19 cellular contexts compared by ENCODE assay signal in genomic region chr1:193458628-193459027, GRCh38.
DNase-seq lines count a peak whose midpoint lies in the region; ATAC-seq, FAIRE-seq and TF ChIP-seq lines count a peak whose summit lies in the region.
"Had no signal": no experiment of that assay in that cellular context is flagged by ENCODE, and none has a peak within 500 bp of the region (broad histone marks: within the 10 kb centered on the region; RNA-seq: fewer than 3 reads in every experiment).

No MANE protein-coding gene starts in this region.

- peak; percentile 23 for DNase-seq in activated naive CD4-positive, alpha-beta T cell treated with anti-CD3 and anti-CD28 coated beads for 36 hours
- DNase-seq in activated naive CD4-positive, alpha-beta T cell treated with anti-CD3 and anti-CD28 coated beads, Interleukin-2, amount 50 U/mL, for 16 hours, result no peak
- DNase-seq in OCI-LY7 (ENCODE audit: low spot score), result no peak
- peak; percentile 12 for DNase-seq in astrocyte (ENCODE audit: low read depth)
- DNase-seq in substantia nigra (lab: John Stamatoyannopoulos, UW), result no peak
- DNase-seq in trophoblast cell, result no peak
- DNase-seq: activated B cell treated with CpG ODN at 0.5 μM for 24 hours, activated gamma-delta T cell, body of pancreas, dermis blood vessel endothelial cell, head of caudate nucleus, Kasumi-1, NCI-H1105, NCI-H2171 had no signal

- H2BK12ac ChIP-seq in trophoblast cell (ENCODE audit: low read length), result no peak overlapping the region

- intact Hi-C loops in activated naive CD4-positive, alpha-beta T cell treated with anti-CD3 and anti-CD28 coated beads for 36 hours (cut with micrococcal nuclease), result loop anchor here (1.0 to 5.0 kb wide), 6 partner anchors 21 to 839 kb away; no protein-coding TSS in a partner anchor
- intact Hi-C loops in OCI-LY7 (cut with micrococcal nuclease; ENCODE audit: unreplicated experiment), result no loop called here

- no peak overlapping the region for H3K23ac ChIP-seq in trophoblast cell (ENCODE audit: low read length)

- peaks cover 35% of the 10 kb centered on the region for H3K4me1 Mint-ChIP-seq in activated naive CD4-positive, alpha-beta T cell treated with anti-CD3 and anti-CD28 coated beads for 36 hours (ENCODE audit: low read depth)
- H3K4me1 Mint-ChIP-seq in astrocyte (ENCODE audit: low read depth, unreplicated experiment), result peaks cover 14% of the 10 kb centered on the region
- H3K4me1 Mint-ChIP-seq in stimulated activated naive CD8-positive, alpha-beta T cell treated with anti-CD3 and anti-CD28 coated beads, Interleukin-15, Interleukin-2, amounts not matched to agents 100 ng/mL and 50 ng/mL, for 24 hours (ENCODE audit: low read depth), result peaks cover 35% of the 10 kb centered on the region

- no peak overlapping the region for H4K91ac ChIP-seq in trophoblast cell (ENCODE audit: low read depth, low read length)

- H4K12ac ChIP-seq in trophoblast cell (ENCODE audit: low read depth, low read length), result no peak overlapping the region

- H3K4me1 ChIP-seq in OCI-LY7 (ENCODE audit: insufficient read depth, low read length, poor library complexity, severe bottlenecking), result peaks cover 26% of the 10 kb centered on the region
- no peaks in the 10 kb centered on the region for H3K4me1 ChIP-seq in astrocyte (ENCODE audit: insufficient read depth, low read length)
- peaks cover 0 to 5% of the 10 kb centered on the region in 2 experiments for H3K4me1 ChIP-seq in trophoblast cell (ENCODE audit: control insufficient read depth in 1 of 2, insufficient read depth in 2 of 2, low read length in 2 of 2)
- H3K4me1 ChIP-seq: body of pancreas had no signal

- TF ChIP-seq CTCF in OCI-LY7 (conservative IDR thresholded peaks at IDR 0.05; ENCODE audit: low read length), result no peak
- TF ChIP-seq CTCF in astrocyte (IDR thresholded peaks at IDR 0.05; ENCODE audit: insufficient read depth, low read depth, low read length), result no peak

- H3K36me3 Mint-ChIP-seq in activated naive CD4-positive, alpha-beta T cell treated with anti-CD3 and anti-CD28 coated beads for 36 hours (ENCODE audit: low read depth), result no peaks in the 10 kb centered on the region
- H3K36me3 Mint-ChIP-seq in astrocyte (ENCODE audit: low read depth, unreplicated experiment), result no peaks in the 10 kb centered on the region
- H3K36me3 Mint-ChIP-seq in stimulated activated naive CD8-positive, alpha-beta T cell treated with anti-CD3 and anti-CD28 coated beads, Interleukin-15, Interleukin-2, amounts not matched to agents 100 ng/mL and 50 ng/mL, for 24 hours (ENCODE audit: low read depth), result no peaks in the 10 kb centered on the region
- H3K36me3 Mint-ChIP-seq: memory B cell had no signal

- H4K8ac ChIP-seq in trophoblast cell (ENCODE audit: low read depth, low read length), result no peak overlapping the region

- no peak overlapping the region for H3K14ac ChIP-seq in trophoblast cell (ENCODE audit: low read length)

- POLR2A ChIA-PET in OCI-LY7 (lab: Charles Lee), result interaction anchor here (0.6 to 1.8 kb wide), 6 partner anchors 16 to 287 kb away, joined by 3 to 5 read pairs (median 3); no protein-coding TSS in a partner anchor

- H3K27me3 ChIP-seq in astrocyte (ENCODE audit: insufficient read depth, low read length) (no peaks in the 10 kb centered on the region), trophoblast cell (ENCODE audit: insufficient read depth, low read length) (no peaks in the 10 kb centered on the region)
- H3K27me3 ChIP-seq: body of pancreas had no signal

- no peaks in the 10 kb centered on the region for H3K9me3 ChIP-seq in OCI-LY7 (ENCODE audit: low read length)
- no peaks in the 10 kb centered on the region for H3K9me3 ChIP-seq in astrocyte (ENCODE audit: insufficient read depth, low read depth, low read length)
- no peaks in the 10 kb centered on the region for H3K9me3 ChIP-seq in trophoblast cell (ENCODE audit: insufficient read depth, low read depth, low read length)
- H3K9me3 ChIP-seq: body of pancreas had no signal

- no peaks in the 10 kb centered on the region for H3K27me3 Mint-ChIP-seq in activated naive CD4-positive, alpha-beta T cell treated with anti-CD3 and anti-CD28 coated beads for 36 hours (ENCODE audit: low read depth)
- no peaks in the 10 kb centered on the region for H3K27me3 Mint-ChIP-seq in astrocyte (ENCODE audit: low read depth, unreplicated experiment)
- no peaks in the 10 kb centered on the region for H3K27me3 Mint-ChIP-seq in stimulated activated naive CD8-positive, alpha-beta T cell treated with anti-CD3 and anti-CD28 coated beads, Interleukin-15, Interleukin-2, amounts not matched to agents 100 ng/mL and 50 ng/mL, for 24 hours
- H3K27me3 Mint-ChIP-seq: activated B cell treated with CpG ODN at 0.5 μM for 24 hours had no signal

- no peak overlapping the region for H2AK5ac ChIP-seq in trophoblast cell (ENCODE audit: low read length)

- H3K9me3 Mint-ChIP-seq in activated naive CD4-positive, alpha-beta T cell treated with anti-CD3 and anti-CD28 coated beads for 36 hours, result no peaks in the 10 kb centered on the region
- no peaks in the 10 kb centered on the region for H3K9me3 Mint-ChIP-seq in astrocyte (ENCODE audit: unreplicated experiment)
- no peaks in the 10 kb centered on the region for H3K9me3 Mint-ChIP-seq in stimulated activated naive CD8-positive, alpha-beta T cell treated with anti-CD3 and anti-CD28 coated beads, Interleukin-15, Interleukin-2, amounts not matched to agents 100 ng/mL and 50 ng/mL, for 24 hours
- H3K9me3 Mint-ChIP-seq: activated B cell treated with CpG ODN at 0.5 μM for 24 hours had no signal

- WGBS in trophoblast cell (ENCODE audit: extremely low coverage, insufficient coverage, insufficient read length), result no CpG with 5 or more reads among the region's 5 CpGs

- FAIRE-seq in astrocyte (lab: Jason Lieb, UNC), result no peak

- no peak overlapping the region for H3K27ac Mint-ChIP-seq in activated naive CD4-positive, alpha-beta T cell treated with anti-CD3 and anti-CD28 coated beads for 36 hours
- no peak overlapping the region for H3K27ac Mint-ChIP-seq in astrocyte (ENCODE audit: unreplicated experiment)
- H3K27ac Mint-ChIP-seq in stimulated activated naive CD8-positive, alpha-beta T cell treated with anti-CD3 and anti-CD28 coated beads, Interleukin-15, Interleukin-2, amounts not matched to agents 100 ng/mL and 50 ng/mL, for 24 hours, result peak overlapping the region; percentile 76
- H3K27ac Mint-ChIP-seq: activated B cell treated with CpG ODN at 0.5 μM for 24 hours, memory B cell had no signal

- H3K4ac ChIP-seq in trophoblast cell (ENCODE audit: low read depth, low read length), result no peak overlapping the region

- H3K9ac ChIP-seq in astrocyte (ENCODE audit: low read length), result no peak overlapping the region
- no peak overlapping the region for H3K9ac ChIP-seq in trophoblast cell (ENCODE audit: low read length)

- no peak overlapping the region for H3K4me3 ChIP-seq in OCI-LY7 (ENCODE audit: low read depth, low read length, poor library complexity, severe bottlenecking)
- H3K4me3 ChIP-seq in astrocyte (ENCODE audit: insufficient read depth, low read depth, low read length), result no peak overlapping the region
- no peak overlapping the region for H3K4me3 ChIP-seq in trophoblast cell (ENCODE audit: low read depth, low read length)
- H3K4me3 ChIP-seq: body of pancreas had no signal

- no peaks in the 10 kb centered on the region for H4K20me1 ChIP-seq in OCI-LY7 (ENCODE audit: insufficient read depth, low read length)
- no peaks in the 10 kb centered on the region for H4K20me1 ChIP-seq in astrocyte (ENCODE audit: insufficient read depth, low read length)

- H3K4me2 ChIP-seq in OCI-LY7 (ENCODE audit: low read length), result no peak overlapping the region
- H3K4me2 ChIP-seq in astrocyte (ENCODE audit: low read length), result no peak overlapping the region
- H3K4me2 ChIP-seq in trophoblast cell (ENCODE audit: low read length), result no peak overlapping the region

- no peak overlapping the region for H3K18ac ChIP-seq in trophoblast cell (ENCODE audit: low read length)

- H3K36me3 ChIP-seq in OCI-LY7 (ENCODE audit: insufficient read depth, low read length) (no peaks in the 10 kb centered on the region), astrocyte (ENCODE audit: insufficient read depth, low read length) (no peaks in the 10 kb centered on the region), trophoblast cell (ENCODE audit: control insufficient read depth in 1 of 2, insufficient read depth in 2 of 2, low read length in 2 of 2) (no peaks in the 10 kb centered on the region)

- no peaks in the 10 kb centered on the region for H3K9me2 ChIP-seq in OCI-LY7 (ENCODE audit: insufficient read depth, low read length)

- BruUV-seq in OCI-LY7 (replicated peaks; lab: Mats Ljungman, UMichigan), result no TSS peak

- H2AFZ ChIP-seq in OCI-LY7 (ENCODE audit: low read length), result peak overlapping the region; percentile 69; the same call in 1 of the 2 replicates
- no peak overlapping the region for H2AFZ ChIP-seq in astrocyte (ENCODE audit: low read depth, low read length)
- no peak overlapping the region for H2AFZ ChIP-seq in trophoblast cell (ENCODE audit: insufficient read depth, low read length, poor library complexity)

- H3K4me3 Mint-ChIP-seq in activated naive CD4-positive, alpha-beta T cell treated with anti-CD3 and anti-CD28 coated beads for 36 hours, result no peak overlapping the region
- H3K4me3 Mint-ChIP-seq in astrocyte (ENCODE audit: unreplicated experiment), result no peak overlapping the region
- H3K4me3 Mint-ChIP-seq in stimulated activated naive CD8-positive, alpha-beta T cell treated with anti-CD3 and anti-CD28 coated beads, Interleukin-15, Interleukin-2, amounts not matched to agents 100 ng/mL and 50 ng/mL, for 24 hours, result no peak overlapping the region
- H3K4me3 Mint-ChIP-seq: activated B cell treated with CpG ODN at 0.5 μM for 24 hours, memory B cell had no signal

- ATAC-seq in GM21526 (IDR thresholded peaks at IDR 0.05; ENCODE audit: low FRiP score, unreplicated experiment), result no peak
- ATAC-seq: body of pancreas, HCT116 had no signal

- no peak overlapping the region for H2BK5ac ChIP-seq in trophoblast cell (ENCODE audit: low read depth, low read length, poor library complexity)

- no peak overlapping the region for H3K27ac ChIP-seq in OCI-LY7 (ENCODE audit: low read depth, low read length, poor library complexity, severe bottlenecking)
- no peak overlapping the region for H3K27ac ChIP-seq in astrocyte (ENCODE audit: low read depth, low read length)
- H3K27ac ChIP-seq in substantia nigra (ENCODE audit: low read depth, low read length, poor library complexity, severe bottlenecking), result no peak overlapping the region
- H3K27ac ChIP-seq in trophoblast cell (ENCODE audit: low read depth, low read length), result no peak overlapping the region
- H3K27ac ChIP-seq: body of pancreas, RWPE1 had no signal

- H2BK120ac ChIP-seq in trophoblast cell (ENCODE audit: insufficient read depth, low read length, poor library complexity), result no peak overlapping the region

- no peaks in the 10 kb centered on the region for H3K79me1 ChIP-seq in trophoblast cell (ENCODE audit: low read length)

- H3K79me2 ChIP-seq in OCI-LY7 (ENCODE audit: insufficient read depth, low read depth, low read length) (no peaks in the 10 kb centered on the region), astrocyte (ENCODE audit: insufficient read depth, low read length) (no peaks in the 10 kb centered on the region), trophoblast cell (ENCODE audit: control insufficient read depth, insufficient read depth, low read length, poor library complexity) (no peaks in the 10 kb centered on the region)

- CTCF ChIA-PET in activated naive CD4-positive, alpha-beta T cell treated with anti-CD3 and anti-CD28 coated beads for 36 hours (lab: Charles Lee), result no interaction called here
- CTCF ChIA-PET in OCI-LY7 (lab: Charles Lee; ENCODE audit: unreplicated experiment), result no interaction called here

Comparison
In these comparisons a context has a peak if more than half of its experiments do, and no peak if none do; other contexts are left out.
1. DNase-seq: peak in activated naive CD4-positive, alpha-beta T cell treated with anti-CD3 and anti-CD28 coated beads for 36 hours (single experiment) and astrocyte (single experiment); none in activated naive CD4-positive, alpha-beta T cell treated with anti-CD3 and anti-CD28 coated beads, Interleukin-2, amount 50 U/mL, for 16 hours (single experiment), OCI-LY7 (single experiment), substantia nigra (0 of 49) and trophoblast cell (0 of 2).